In the genomic region with DNA sequence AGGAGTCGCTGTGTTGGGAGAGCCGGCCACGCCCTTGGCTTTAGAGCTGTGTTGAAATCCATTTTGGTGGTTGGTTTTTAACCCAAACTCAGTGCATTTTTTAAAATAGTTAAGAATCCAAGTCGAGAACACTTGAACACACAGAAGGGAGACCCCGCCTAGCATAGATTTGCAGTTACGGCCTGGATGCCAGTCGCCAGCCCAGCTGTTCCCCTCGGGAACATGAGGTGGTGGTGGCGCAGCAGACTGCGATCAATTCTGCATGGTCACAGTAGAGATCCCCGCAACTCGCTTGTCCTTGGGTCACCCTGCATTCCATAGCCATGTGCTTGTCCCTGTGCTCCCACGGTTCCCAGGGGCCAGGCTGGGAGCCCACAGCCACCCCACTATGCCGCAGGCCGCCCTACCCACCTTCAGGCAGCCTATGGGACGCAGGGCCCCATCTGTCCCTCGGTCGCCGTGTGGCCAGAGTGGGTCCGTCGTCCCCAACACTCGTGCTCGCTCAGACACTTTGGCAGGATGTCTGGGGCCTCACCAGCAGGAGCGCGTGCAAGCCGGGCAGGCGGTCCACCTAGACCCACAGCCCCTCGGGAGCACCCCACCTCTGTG, we compare ENCODE assay signal across 18 cellular contexts. TPM values are rescaled to one million over a fixed set of nuclear protein-coding genes. Genes with fewer than 3 reads are reported as not detected.
DNase-seq lines count a peak whose midpoint lies in the region; TF ChIP-seq lines count a peak whose summit lies in the region.
"Had no signal": no experiment of that assay in that cellular context is flagged by ENCODE, and none has a peak within 500 bp of the region (broad histone marks: within the 10 kb centered on the region; RNA-seq: fewer than 3 reads in every experiment).

No MANE protein-coding gene starts in this region.

- H3K4me3 Mint-ChIP-seq in activated T-cell treated with anti-CD3 and anti-CD28 coated beads, Interleukin-2, amount 50 U/mL, for 24 hours: no peak overlapping the region
- H3K4me3 Mint-ChIP-seq in chondrocyte (ENCODE audit: unreplicated experiment): no peak overlapping the region

- peaks cover 88% of the 10 kb centered on the region for H3K36me3 Mint-ChIP-seq in activated T-cell treated with anti-CD3 and anti-CD28 coated beads, Interleukin-2, amount 50 U/mL, for 24 hours (ENCODE audit: low read depth)
- peaks cover 21% of the 10 kb centered on the region for H3K36me3 Mint-ChIP-seq in chondrocyte (ENCODE audit: low read depth)

- H3K9me3 ChIP-seq in HEK293 (ENCODE audit: control insufficient read depth, insufficient read depth, low read depth, low read length): no peaks in the 10 kb centered on the region

- H3K4me1 Mint-ChIP-seq in activated T-cell treated with anti-CD3 and anti-CD28 coated beads, Interleukin-2, amount 50 U/mL, for 24 hours (ENCODE audit: low read depth): peaks cover 31% of the 10 kb centered on the region
- H3K4me1 Mint-ChIP-seq in chondrocyte (ENCODE audit: low read depth): peaks cover 19% of the 10 kb centered on the region

- H3K9me3 Mint-ChIP-seq in activated T-cell treated with anti-CD3 and anti-CD28 coated beads, Interleukin-2, amount 50 U/mL, for 24 hours: peaks cover 14% of the 10 kb centered on the region
- peaks cover 7% of the 10 kb centered on the region for H3K9me3 Mint-ChIP-seq in chondrocyte (ENCODE audit: low read depth)

- H3K27ac Mint-ChIP-seq in activated T-cell treated with anti-CD3 and anti-CD28 coated beads, Interleukin-2, amount 50 U/mL, for 24 hours: peak overlapping the region; percentile 81
- no peak overlapping the region for H3K27ac Mint-ChIP-seq in chondrocyte (ENCODE audit: unreplicated experiment)
- H3K27ac Mint-ChIP-seq: nephron had no signal

- peaks cover 6 to 78% of the 10 kb centered on the region in 2 experiments; a peak in 2 of 3 replicates for H3K36me3 ChIP-seq in HEK293 (ENCODE audit: control insufficient read depth in 2 of 2, insufficient read depth in 1 of 2, low read length in 2 of 2)

- no peak overlapping the region for H3K27ac ChIP-seq in HEK293 (ENCODE audit: extremely low read depth, low read depth, low read length)
- H3K27ac ChIP-seq: SJSA1, thoracic aorta had no signal

- peak; percentile 27 for DNase-seq in activated T-cell treated with anti-CD3 and anti-CD28 coated beads, Interleukin-2, amount 50 U/mL, for 24 hours
- DNase-seq in activated T-cell treated with anti-CD3 and anti-CD28 coated beads for 4 hours (no peak), chondrocyte (ENCODE audit: low spot score) (peak; percentile 86), posterior vena cava (ENCODE audit: low spot score) (peak; percentile 73), glomerular visceral epithelial cell (ENCODE audit: extremely low spot score) (no peak), COLO829 (ENCODE audit: low spot score) (no peak)
- DNase-seq in stimulated activated naive CD4-positive, alpha-beta T cell (lab: John Stamatoyannopoulos, UW): no peak
- DNase-seq: ACHN; activated naive CD4-positive, alpha-beta T cell treated with anti-CD3 and anti-CD28 coated beads, Interleukin-2, amount 50 U/mL, for 16 hours; effector memory CD4-positive, alpha-beta T cell; KBM-7; NCI-H226; retina had no signal

- CTCF ChIA-PET in HEK293 (lab: Yijun Ruan, JAX): interaction anchor here (0.6 to 4.3 kb wide), 3 partner anchors 20 to 99 kb away, joined by 3 to 20 read pairs (median 3); no protein-coding TSS in a partner anchor

- H3K4me1 ChIP-seq in HEK293 (ENCODE audit: control insufficient read depth, insufficient read depth, low read length): no peaks in the 10 kb centered on the region; the same call in 1 of the 2 replicates

- intact Hi-C loops in posterior vena cava (cut with DNase I): no loop called here

- TF ChIP-seq CTCF in HEK293 (tag by site-specific recombination; IDR thresholded peaks at IDR 0.05): no peak
- no peak for TF ChIP-seq CTCF in chondrocyte (IDR thresholded peaks at IDR 0.05)

- H3K4me3 ChIP-seq in HEK293 (ENCODE audit: low read depth, low read length): no peak overlapping the region
- H3K4me3 ChIP-seq: lung, SJSA1, thoracic aorta had no signal

- no peaks in the 10 kb centered on the region for H3K27me3 Mint-ChIP-seq in activated T-cell treated with anti-CD3 and anti-CD28 coated beads, Interleukin-2, amount 50 U/mL, for 24 hours
- no peaks in the 10 kb centered on the region for H3K27me3 Mint-ChIP-seq in chondrocyte (ENCODE audit: low read depth)

- POLR2A ChIA-PET in HEK293 (lab: Yijun Ruan, JAX): interaction anchor here (0.9 to 4.5 kb wide), 3 partner anchors 11 to 99 kb away, joined by 3 to 21 read pairs (median 4); partner anchors contain the start of gene ARF1

TF ChIP-seq in HEK293, 187 proteins besides CTCF, POLR2A, EP300 and RAD21 (continues in another document):
- TF ChIP-seq ZNF174 (tag by site-specific recombination; IDR thresholded peaks at IDR 0.05) (no peak), ZNF501 (tag by site-specific recombination; IDR thresholded peaks at IDR 0.05) (0 out of 2 replicates have a peak, but pooled peaks have one; percentile 29), ZNF529 (tag by site-specific recombination; IDR thresholded peaks at IDR 0.05; ENCODE audit: insufficient replicate concordance) (no peak), HIC1 (tag by site-specific recombination; IDR thresholded peaks at IDR 0.05) (peak; percentile 18; the same call in 1 of the 2 replicates), TRIM28 (IDR thresholded peaks at IDR 0.05; ENCODE audit: borderline replicate concordance, low read length) (no peak), KLF7 (tag by site-specific recombination; IDR thresholded peaks at IDR 0.05; ENCODE audit: borderline replicate concordance) (0 out of 2 replicates have a peak, but pooled peaks have one; percentile 61), ZBTB6 (tag by site-specific recombination; IDR thresholded peaks at IDR 0.05) (no peak), SP2 (tag by site-specific recombination; IDR thresholded peaks at IDR 0.05) (no peak), ZNF114 (tag by site-specific recombination; IDR thresholded peaks at IDR 0.05) (no peak), ZSCAN23 (tag by site-specific recombination; IDR thresholded peaks at IDR 0.05) (no peak), ZFP41 (tag by site-specific recombination; IDR thresholded peaks at IDR 0.05; ENCODE audit: borderline replicate concordance) (no peak), ZNF670 (tag by site-specific recombination; IDR thresholded peaks at IDR 0.05; ENCODE audit: low read depth) (no peak), ZBTB21 (tag by site-specific recombination; IDR thresholded peaks at IDR 0.05) (no peak), ZBTB7A (tag by site-specific recombination; IDR thresholded peaks at IDR 0.05; ENCODE audit: low read depth) (no peak), ZNF350 (tag by site-specific recombination; IDR thresholded peaks at IDR 0.05) (no peak), ZNF169 (tag by site-specific recombination; IDR thresholded peaks at IDR 0.05) (no peak), SALL2 (tag by site-specific recombination; IDR thresholded peaks at IDR 0.05; ENCODE audit: borderline replicate concordance) (no peak), ZNF791 (tag by site-specific recombination; IDR thresholded peaks at IDR 0.05) (no peak), ZNF623 (tag by site-specific recombination; IDR thresholded peaks at IDR 0.05) (no peak), ZNF202 (tag by site-specific recombination; IDR thresholded peaks at IDR 0.05; ENCODE audit: borderline replicate concordance) (no peak)
- TF ChIP-seq, protein P1, sequence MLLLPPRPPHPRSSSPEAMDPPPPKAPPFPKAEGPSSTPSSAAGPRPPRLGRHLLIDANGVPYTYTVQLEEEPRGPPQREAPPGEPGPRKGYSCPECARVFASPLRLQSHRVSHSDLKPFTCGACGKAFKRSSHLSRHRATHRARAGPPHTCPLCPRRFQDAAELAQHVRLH (tag by site-specific recombination; IDR thresholded peaks at IDR 0.05): no peak

RNA-seq across cellular contexts. Expression of gene C1orf35, which starts 4.7 kb away (rescaled TPM):
- total RNA-seq in chondrocyte (12.9 to 15.1 TPM (median 13.3 TPM) in 3 replicates), posterior vena cava (1 to 10 TPM; 7.8 to 8.0 TPM)

RNA-seq across cellular contexts. Expression of gene MRPL55, which starts 10.7 kb away (rescaled TPM):
- 45.4 to 75.6 TPM (median 48.6 TPM) in 3 replicates for total RNA-seq in chondrocyte
- total RNA-seq in posterior vena cava: 10 to 100 TPM; 30.0 to 30.9 TPM

RNA-seq across cellular contexts. Expression of gene ARF1, which starts 15.9 kb away (rescaled TPM):
- total RNA-seq in chondrocyte (339 to 392 TPM (median 351 TPM) in 3 replicates), posterior vena cava (100 to 1,000 TPM; 300 to 342 TPM)

RNA-seq across cellular contexts. Expression of gene GUK1, which starts 41.7 kb away (rescaled TPM):
- total RNA-seq in chondrocyte: 155 to 196 TPM (median 189 TPM) in 3 replicates
- total RNA-seq in posterior vena cava: 100 to 1,000 TPM; 220 to 234 TPM

RNA-seq across cellular contexts. Expression of gene GJC2, which starts 51.3 kb away (rescaled TPM):
- 1.5 to 2.0 TPM (median 1.8 TPM) in 3 replicates for total RNA-seq in chondrocyte
- 1 to 10 TPM; 6.9 to 8.2 TPM for total RNA-seq in posterior vena cava

Comparison
In these comparisons a context has a peak if more than half of its experiments do, and no peak if none do; other contexts are left out.
1. DNase-seq: peak in activated T-cell treated with anti-CD3 and anti-CD28 coated beads, Interleukin-2, amount 50 U/mL, for 24 hours (single experiment), chondrocyte (single experiment) and posterior vena cava (single experiment); none in activated T-cell treated with anti-CD3 and anti-CD28 coated beads for 4 hours (single experiment), stimulated activated naive CD4-positive, alpha-beta T cell (0 of 6), glomerular visceral epithelial cell (single experiment) and COLO829 (single experiment).